ENCODE assay signal across 11 cellular contexts in genomic region chr11:119051440-119052162, GRCh38. TPM values are rescaled to one million over a fixed set of nuclear protein-coding genes. Genes with fewer than 3 reads are reported as not detected.
A peak's percentile ranks its signal among the peaks of the same experiment; 100 is the strongest.
DNase-seq lines count a peak whose midpoint lies in the region; ATAC-seq and TF ChIP-seq lines count a peak whose summit lies in the region.
"Had no signal": no experiment of that assay in that cellular context is flagged by ENCODE, and none has a peak within 500 bp of the region (broad histone marks: within the 10 kb centered on the region; RNA-seq: fewer than 3 reads in every experiment).

No MANE protein-coding gene starts in this region.

- no peaks in the 10 kb centered on the region for H3K9me3 ChIP-seq in mammary epithelial cell (replicated peaks; ENCODE audit: insufficient read depth, low read length)
- H3K9me3 ChIP-seq in breast epithelium: no peaks in the 10 kb centered on the region
- no peaks in the 10 kb centered on the region for H3K9me3 ChIP-seq in PC-3 (ENCODE audit: low read length)
- H3K9me3 ChIP-seq: right atrium auricular region had no signal

- POLR2A ChIA-PET in PC-3 (lab: Charles Lee; ENCODE audit: unreplicated experiment): no interaction called here

- H4K20me1 ChIP-seq in mammary epithelial cell (ENCODE audit: insufficient read depth, low read length) (no peaks in the 10 kb centered on the region), PC-3 (ENCODE audit: low read length) (0 out of 2 replicates have a peak, but pooled peaks cover 10% of the 10 kb centered on the region)

- no peak overlapping the region for H3K4me3 ChIP-seq in mammary epithelial cell (replicated peaks in 1 of 3; ENCODE audit: insufficient read depth in 1 of 3, low read depth in 2 of 3, low read length in 3 of 3)
- H3K4me3 ChIP-seq in breast epithelium: no peak overlapping the region
- H3K4me3 ChIP-seq in PC-3 (ENCODE audit: low read length): no peak overlapping the region
- H3K4me3 ChIP-seq: right atrium auricular region had no signal

- H3K9ac ChIP-seq in mammary epithelial cell (ENCODE audit: insufficient read depth, low read length) (no peak overlapping the region), PC-3 (ENCODE audit: low read length) (no peak overlapping the region)

- H3K27me3 Mint-ChIP-seq in progenitor cell of endocrine pancreas: no peaks in the 10 kb centered on the region

- H3K4me3 Mint-ChIP-seq in stimulated activated effector memory CD8-positive, alpha-beta T cell treated with anti-CD3 and anti-CD28 coated beads, Interleukin-12 subunit alpha, Interleukin-12 subunit beta, amount 100 ng/mL, for 72 hours: no peak overlapping the region
- no peak overlapping the region for H3K4me3 Mint-ChIP-seq in progenitor cell of endocrine pancreas (ENCODE audit: low read depth)

- no peaks in the 10 kb centered on the region for H3K9me2 ChIP-seq in PC-3 (replicated peaks; ENCODE audit: low read length)

- H3F3A ChIP-seq in PC-3 (ENCODE audit: low read length, unreplicated experiment): no peaks in the 10 kb centered on the region

- H3K4me1 ChIP-seq in mammary epithelial cell (ENCODE audit: insufficient read depth, low read length) (peaks cover 12% of the 10 kb centered on the region), breast epithelium (peaks cover 7 to 8% of the 10 kb centered on the region in 2 donors), PC-3 (ENCODE audit: insufficient read depth, low read length) (peaks cover 8% of the 10 kb centered on the region)

- TF ChIP-seq CTCF in mammary epithelial cell (conservative IDR thresholded peaks at IDR 0.05 in 1 of 2, IDR thresholded peaks at IDR 0.05 in 1 of 2; ENCODE audit: extremely low read depth in 1 of 2, insufficient read depth in 1 of 2, low read depth in 1 of 2, low read length in 2 of 2): no peak
- TF ChIP-seq CTCF in breast epithelium (IDR thresholded peaks at IDR 0.05): no peak
- TF ChIP-seq CTCF in PC-3 (conservative IDR thresholded peaks at IDR 0.05; ENCODE audit: low read depth, low read length): no peak
- TF ChIP-seq CTCF in progenitor cell of endocrine pancreas (IDR thresholded peaks at IDR 0.05; ENCODE audit: unreplicated experiment): no peak

- 80% methylated on average over 14 of the region's 17 CpGs for WGBS in mammary epithelial cell (ENCODE audit: low coverage, missing lambda C conversion rate)

- DNase-seq in mammary epithelial cell (no peak), breast epithelium (ENCODE audit: low spot score in 2 of 2) (no peak), PC-3 (no peak), progenitor cell of endocrine pancreas (ENCODE audit: low spot score, unreplicated experiment) (no peak), NCI-H446 (lab: John Stamatoyannopoulos, UW) (no peak)
- no peak for DNase-seq in stimulated activated effector memory CD8-positive, alpha-beta T cell treated with anti-CD3 and anti-CD28 coated beads, Interleukin-12 subunit alpha, Interleukin-12 subunit beta, amount 100 ng/mL, for 72 hours (ENCODE audit: low spot score in 2 of 2)
- DNase-seq: cortex of kidney, NCI-H345 had no signal

- peaks cover 42% of the 10 kb centered on the region for H3K36me3 ChIP-seq in mammary epithelial cell (ENCODE audit: insufficient read depth, low read length)
- H3K36me3 ChIP-seq in breast epithelium: peaks cover 11% of the 10 kb centered on the region
- peaks cover 77% of the 10 kb centered on the region for H3K36me3 ChIP-seq in PC-3 (ENCODE audit: low read depth, low read length)

- H3K9me3 Mint-ChIP-seq in stimulated activated effector memory CD8-positive, alpha-beta T cell treated with anti-CD3 and anti-CD28 coated beads, Interleukin-12 subunit alpha, Interleukin-12 subunit beta, amount 100 ng/mL, for 72 hours: no peaks in the 10 kb centered on the region
- no peaks in the 10 kb centered on the region for H3K9me3 Mint-ChIP-seq in progenitor cell of endocrine pancreas (ENCODE audit: low read depth)

- intact Hi-C loops in mammary epithelial cell (cut with micrococcal nuclease) (no loop called here), breast epithelium (cut with DNase I; ENCODE audit: low total_unique reads) (no loop called here), PC-3 (cut with micrococcal nuclease) (no loop called here)

- peak; percentile 48 for ATAC-seq in GM21619 (IDR thresholded peaks at IDR 0.05; ENCODE audit: unreplicated experiment)
- ATAC-seq in PC-3: no peak
- ATAC-seq in stimulated activated effector memory CD8-positive, alpha-beta T cell treated with anti-CD3 and anti-CD28 coated beads, Interleukin-12 subunit alpha, Interleukin-12 subunit beta, amount 100 ng/mL, for 72 hours: peak; percentile 20
- no peak for ATAC-seq in GM18873 (IDR thresholded peaks at IDR 0.05; ENCODE audit: low FRiP score, unreplicated experiment)

- BruUV-seq in mammary epithelial cell (replicated peaks; lab: Mats Ljungman, UMichigan) (TSS peak; percentile 39), PC-3 (replicated peaks; lab: Mats Ljungman, UMichigan) (TSS peak; percentile 2)

- H3K27ac ChIP-seq in mammary epithelial cell (ENCODE audit: insufficient read depth, low read depth, low read length) (no peak overlapping the region), breast epithelium (no peak overlapping the region), PC-3 (ENCODE audit: low read length) (no peak overlapping the region)
- H3K27ac ChIP-seq: right atrium auricular region had no signal

- no peak for TF ChIP-seq POLR2A in breast epithelium (IDR thresholded peaks at IDR 0.05)

- H3K27me3 ChIP-seq in mammary epithelial cell (ENCODE audit: insufficient read depth, low read length) (no peaks in the 10 kb centered on the region), breast epithelium (no peaks in the 10 kb centered on the region), PC-3 (ENCODE audit: low read length) (no peaks in the 10 kb centered on the region)
- H3K27me3 ChIP-seq: right atrium auricular region had no signal

- H3K36me3 Mint-ChIP-seq in stimulated activated effector memory CD8-positive, alpha-beta T cell treated with anti-CD3 and anti-CD28 coated beads, Interleukin-12 subunit alpha, Interleukin-12 subunit beta, amount 100 ng/mL, for 72 hours: peaks cover 100% of the 10 kb centered on the region
- peaks cover 32% of the 10 kb centered on the region for H3K36me3 Mint-ChIP-seq in progenitor cell of endocrine pancreas (ENCODE audit: insufficient read depth)

- in situ Hi-C loops in mammary epithelial cell (cut with MboI; ENCODE audit: low sequenced_read_pairs in 2 of 2): no loop called here

- peak overlapping the region; percentile 37 for H3K27ac Mint-ChIP-seq in stimulated activated effector memory CD8-positive, alpha-beta T cell treated with anti-CD3 and anti-CD28 coated beads, Interleukin-12 subunit alpha, Interleukin-12 subunit beta, amount 100 ng/mL, for 72 hours
- no peak overlapping the region for H3K27ac Mint-ChIP-seq in progenitor cell of endocrine pancreas

- CTCF ChIA-PET in mammary epithelial cell (lab: Charles Lee; ENCODE audit: low non-redundant PET) (no interaction called here), PC-3 (lab: Charles Lee) (no interaction called here)

- H2AFZ ChIP-seq in mammary epithelial cell (ENCODE audit: low read depth, low read length) (no peak overlapping the region), PC-3 (ENCODE audit: low read length) (no peak overlapping the region)

- no peak overlapping the region for H3K4me2 ChIP-seq in mammary epithelial cell (ENCODE audit: insufficient read depth, low read depth, low read length)
- H3K4me2 ChIP-seq in PC-3 (ENCODE audit: low read length): no peak overlapping the region

- H3K79me2 ChIP-seq in mammary epithelial cell (ENCODE audit: insufficient read depth, low read length) (peaks cover 45% of the 10 kb centered on the region), PC-3 (ENCODE audit: low read length) (peaks cover 29% of the 10 kb centered on the region)

- H3K4me1 Mint-ChIP-seq in stimulated activated effector memory CD8-positive, alpha-beta T cell treated with anti-CD3 and anti-CD28 coated beads, Interleukin-12 subunit alpha, Interleukin-12 subunit beta, amount 100 ng/mL, for 72 hours: peaks cover 58% of the 10 kb centered on the region
- H3K4me1 Mint-ChIP-seq in progenitor cell of endocrine pancreas (ENCODE audit: low read depth): peaks cover 8% of the 10 kb centered on the region

- dilution Hi-C loops in mammary epithelial cell (cut with HindIII; ENCODE audit: low sequenced_read_pairs): no loop called here

RNA-seq across cellular contexts. Expression of gene HYOU1, which starts 5.4 kb away (rescaled TPM):
- total RNA-seq in mammary epithelial cell: 100 to 1,000 TPM; 160 to 187 TPM
- 162 TPM for polyA plus RNA-seq in mammary epithelial cell
- 270 TPM for polyA minus RNA-seq in mammary epithelial cell
- total RNA-seq in breast epithelium: 10 to 100 TPM; 37.0 to 73.7 (median 57.5) TPM
- total RNA-seq in PC-3 (2014; rRNA removed): 168 and 208 TPM in 2 replicates
- total RNA-seq in progenitor cell of endocrine pancreas: 196 and 199 TPM in 2 replicates

RNA-seq across cellular contexts. Expression of gene VPS11, which starts 16.0 kb away (rescaled TPM):
- total RNA-seq in mammary epithelial cell (10 to 100 TPM; 17.6 to 24.3 TPM), breast epithelium (10 to 100 TPM; 38.0 to 53.9 (median 46.6) TPM), PC-3 (2014; rRNA removed) (48.3 and 48.7 TPM in 2 replicates), progenitor cell of endocrine pancreas (36.3 and 37.2 TPM in 2 replicates)
- 9.0 TPM for polyA plus RNA-seq in mammary epithelial cell
- polyA minus RNA-seq in mammary epithelial cell: 41.6 TPM

RNA-seq across cellular contexts. Expression of gene SLC37A4, which starts 20.9 kb away (rescaled TPM):
- total RNA-seq in mammary epithelial cell: 10 to 100 TPM; 15.8 to 16.7 TPM
- 26.7 TPM for polyA plus RNA-seq in mammary epithelial cell
- polyA minus RNA-seq in mammary epithelial cell: 33.7 TPM
- total RNA-seq in breast epithelium: 10 to 100 TPM; 21.8 to 25.9 (median 25.3) TPM
- total RNA-seq in PC-3 (2014; rRNA removed): 31.4 and 35.4 TPM in 2 replicates
- 52.7 and 53.4 TPM in 2 replicates for total RNA-seq in progenitor cell of endocrine pancreas

RNA-seq across cellular contexts. Expression of gene TRAPPC4, which starts 33.0 kb away (rescaled TPM):
- 10 to 100 TPM; 51.1 to 58.2 TPM for total RNA-seq in mammary epithelial cell
- 205 TPM for polyA plus RNA-seq in mammary epithelial cell
- polyA minus RNA-seq in mammary epithelial cell: 80.7 TPM
- 10 to 100 TPM; 52.6 to 63.7 (median 60.0) TPM for total RNA-seq in breast epithelium
- 129 and 150 TPM in 2 replicates for total RNA-seq in PC-3 (2014; rRNA removed)
- total RNA-seq in progenitor cell of endocrine pancreas: 60.3 and 60.7 TPM in 2 replicates

RNA-seq across cellular contexts. Expression of gene HMBS, which starts 33.1 kb away (rescaled TPM):
- total RNA-seq in mammary epithelial cell: 10 to 100 TPM in 1 of 2 donors, 1 to 10 TPM in 1; 8.2 to 40.6 TPM
- 61.3 TPM for polyA plus RNA-seq in mammary epithelial cell
- 69.8 TPM for polyA minus RNA-seq in mammary epithelial cell
- 10 to 100 TPM in 1 of 3 donors, 1 to 10 TPM in 2; 5.6 to 21.6 (median 8.9) TPM for total RNA-seq in breast epithelium
- 9.3 and 22.5 TPM in 2 replicates for total RNA-seq in PC-3 (2014; rRNA removed)
- total RNA-seq in progenitor cell of endocrine pancreas: 39.0 and 39.8 TPM in 2 replicates

Comparison
In these comparisons a context has a peak if more than half of its experiments do, and no peak if none do; other contexts are left out.
1. ATAC-seq: peak in GM21619 (single experiment) and stimulated activated effector memory CD8-positive, alpha-beta T cell treated with anti-CD3 and anti-CD28 coated beads, Interleukin-12 subunit alpha, Interleukin-12 subunit beta, amount 100 ng/mL, for 72 hours (single experiment); none in PC-3 (single experiment) and GM18873 (single experiment).